In the genomic region with DNA sequence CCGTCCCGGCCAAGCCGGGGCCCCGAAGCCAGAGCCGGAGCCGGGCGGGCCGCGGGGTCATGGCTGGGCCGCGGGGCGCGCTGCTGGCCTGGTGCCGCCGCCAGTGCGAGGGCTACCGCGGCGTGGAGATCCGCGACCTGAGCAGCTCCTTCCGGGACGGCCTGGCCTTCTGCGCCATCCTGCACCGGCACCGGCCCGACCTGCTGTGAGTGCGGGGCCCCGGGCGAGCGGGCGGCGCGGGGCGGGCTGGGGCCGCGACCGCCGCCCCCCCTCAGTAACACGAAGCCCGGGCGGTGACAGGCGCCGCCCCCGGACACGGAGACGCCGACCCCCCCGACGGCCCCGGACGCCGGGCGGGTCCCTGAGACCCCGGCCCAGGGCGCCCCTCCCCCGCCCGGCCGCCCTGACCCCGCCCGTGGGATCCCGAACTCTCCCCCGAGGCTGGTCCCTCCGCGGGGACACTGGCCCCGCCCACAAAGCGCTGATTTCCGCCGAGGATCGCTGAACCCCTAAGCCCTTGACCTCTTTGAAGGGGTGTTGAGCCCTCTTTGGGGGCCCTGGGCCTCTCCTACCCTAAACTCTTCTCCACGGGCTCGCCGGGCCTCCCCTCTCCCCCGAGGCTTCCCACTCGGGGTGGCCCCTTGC, we compare ENCODE assay signal across 6 cellular contexts. TPM values are rescaled to one million over a fixed set of nuclear protein-coding genes. Genes with fewer than 3 reads are reported as not detected.
DNase-seq lines count a peak whose midpoint lies in the region; ATAC-seq, FAIRE-seq and TF ChIP-seq lines count a peak whose summit lies in the region.

No MANE protein-coding gene starts in this region.

- no peak for TF ChIP-seq EP300 in A549 (IDR thresholded peaks at IDR 0.05)

- H3K4me1 ChIP-seq in A549, result peaks cover 28% of the 10 kb centered on the region

- FAIRE-seq in A549 (lab: Jason Lieb, UNC), result no peak

- POLR2A ChIA-PET in A549 (lab: Yijun Ruan, JAX), result interaction anchor here (0.6 to 1.6 kb wide), 5 partner anchors 10 to 145 kb away, joined by 3 to 9 read pairs (median 7); a partner anchor contains a TSS

- peak; percentile 3; the same call in 2 of the 3 replicates for TF ChIP-seq CTCF in A549 (IDR thresholded peaks at IDR 0.05)
- TF ChIP-seq CTCF in WERI-Rb-1 (IDR thresholded peaks at IDR 0.05; ENCODE audit: low read depth, low read length), result no peak
- no peak for TF ChIP-seq CTCF in fibroblast of villous mesenchyme (IDR thresholded peaks at IDR 0.05; ENCODE audit: insufficient read depth, low read depth, low read length)

- H3K27ac ChIP-seq in A549 (peak overlapping the region; percentile 99), WERI-Rb-1 (0 out of 2 replicates have a peak overlapping the region, but pooled peaks have one; percentile 35)

- H3K4me3 ChIP-seq in A549, result peak overlapping the region; percentile 95
- peak overlapping the region; percentile 54 for H3K4me3 ChIP-seq in WERI-Rb-1 (ENCODE audit: low read depth, low read length)
- peak overlapping the region; percentile 74 for H3K4me3 ChIP-seq in fibroblast of villous mesenchyme (ENCODE audit: low read depth, low read length)

- DNase-seq in A549 (ENCODE audit: low read depth in 1 of 2, low spot score in 1 of 2), result no peak
- no peak for DNase-seq in WERI-Rb-1
- DNase-seq in fibroblast of villous mesenchyme (ENCODE audit: low read depth), result no peak
- DNase-seq in stimulated activated naive CD4-positive, alpha-beta T cell treated with Interleukin-2 at 50 U/mL for 16 hours (lab: John Stamatoyannopoulos, UW), result peak; percentile 18

- no peaks in the 10 kb centered on the region for H3K9me3 ChIP-seq in A549
- H3K9me3 ChIP-seq in WERI-Rb-1 (ENCODE audit: severe bottlenecking), result no peaks in the 10 kb centered on the region

- no CpG with 5 or more reads among the region's 75 CpGs for WGBS in A549 (ENCODE audit: missing lambda C conversion rate)

- TF ChIP-seq RAD21 in A549 (conservative IDR thresholded peaks at IDR 0.05 in 1 of 2, IDR thresholded peaks at IDR 0.05 in 1 of 2), result no peak

- ATAC-seq in A549 (peak in 1 of 2 experiments; percentile 26; a peak in 3 of 6 replicates), GM21723 (IDR thresholded peaks at IDR 0.05; ENCODE audit: unreplicated experiment) (peak; percentile 19), HG03095 (IDR thresholded peaks at IDR 0.05; ENCODE audit: unreplicated experiment) (no peak)

- H3K36me3 ChIP-seq in WERI-Rb-1, result no peaks in the 10 kb centered on the region

- TF ChIP-seq POLR2A in A549 (IDR thresholded peaks at IDR 0.05; ENCODE audit: low read length), result peak; percentile 2; the same call in 1 of the 2 replicates

- CTCF ChIA-PET in A549 (lab: Yijun Ruan, JAX), result interaction anchor here (0.6 to 2.9 kb wide), 16 partner anchors 8 to 299 kb away, joined by 3 to 20 read pairs (median 5); a partner anchor contains a TSS

- H3K4me2 ChIP-seq in A549, result peak overlapping the region; percentile 98

- no peaks in the 10 kb centered on the region for H3K27me3 ChIP-seq in WERI-Rb-1 (ENCODE audit: insufficient read depth, low read depth, severe bottlenecking)

TF ChIP-seq in A549, 52 proteins besides CTCF, POLR2A, EP300 and RAD21:
- TF ChIP-seq, protein P1, sequence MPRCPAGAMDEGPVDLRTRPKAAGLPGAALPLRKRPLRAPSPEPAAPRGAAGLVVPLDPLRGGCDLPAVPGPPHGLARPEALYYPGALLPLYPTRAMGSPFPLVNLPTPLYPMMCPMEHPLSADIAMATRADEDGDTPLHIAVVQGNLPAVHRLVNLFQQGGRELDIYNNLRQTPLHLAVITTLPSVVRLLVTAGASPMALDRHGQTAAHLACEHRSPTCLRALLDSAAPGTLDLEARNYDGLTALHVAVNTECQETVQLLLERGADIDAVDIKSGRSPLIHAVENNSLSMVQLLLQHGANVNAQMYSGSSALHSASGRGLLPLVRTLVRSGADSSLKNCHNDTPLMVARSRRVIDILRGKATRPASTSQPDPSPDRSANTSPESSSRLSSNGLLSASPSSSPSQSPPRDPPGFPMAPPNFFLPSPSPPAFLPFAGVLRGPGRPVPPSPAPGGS (IDR thresholded peaks at IDR 0.05), result peak; percentile 17; the same call in 1 of the 3 replicates
- TF ChIP-seq, protein P2, sequence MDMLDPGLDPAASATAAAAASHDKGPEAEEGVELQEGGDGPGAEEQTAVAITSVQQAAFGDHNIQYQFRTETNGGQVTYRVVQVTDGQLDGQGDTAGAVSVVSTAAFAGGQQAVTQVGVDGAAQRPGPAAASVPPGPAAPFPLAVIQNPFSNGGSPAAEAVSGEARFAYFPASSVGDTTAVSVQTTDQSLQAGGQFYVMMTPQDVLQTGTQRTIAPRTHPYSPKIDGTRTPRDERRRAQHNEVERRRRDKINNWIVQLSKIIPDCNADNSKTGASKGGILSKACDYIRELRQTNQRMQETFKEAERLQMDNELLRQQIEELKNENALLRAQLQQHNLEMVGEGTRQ (IDR thresholded peaks at IDR 0.05), result no peak
- peak in 1 of 2 experiments; percentile 29; a peak in 1 of 5 replicates for TF ChIP-seq JUN (IDR thresholded peaks at IDR 0.05)

RNA-seq across cellular contexts. Expression of a gene that starts 0.4 kb away (rescaled TPM):
- polyA plus RNA-seq in A549 (2011; rRNA removed), result 10.4 and 11.1 TPM in 2 replicates
- polyA plus RNA-seq in A549 (2012; cell fraction: cytosol; rRNA removed), result 8.1 and 13.2 TPM in 2 replicates
- polyA plus RNA-seq in A549 (2012; cell fraction: nucleus; rRNA removed), result 18.0 and 23.4 TPM in 2 replicates
- polyA plus RNA-seq in A549 (2017; fragmentation: RNase III; extraction: RNeasy Plus Mini Kit Qiagen cat#74134 plus additional on column Dnase treatment), result 16.1 to 19.0 TPM (median 18.6 TPM) in 3 replicates
- polyA minus RNA-seq in A549 (2011; rRNA and poly(A)+ RNA removed), result 18.0 and 19.1 TPM in 2 replicates
- total RNA-seq in fibroblast of villous mesenchyme, result 39.3 and 47.9 TPM in 2 replicates

RNA-seq across cellular contexts. Expression of a gene that starts 46.9 kb away (rescaled TPM):
- polyA plus RNA-seq in A549 (2011; rRNA removed) (0.49 and 0.52 TPM in 2 replicates), A549 (2017; fragmentation: RNase III; extraction: RNeasy Plus Mini Kit Qiagen cat#74134 plus additional on column Dnase treatment) (0.26 to 0.37 TPM (median 0.26 TPM) in 3 replicates)
- 0.28 and 0.35 TPM in 2 replicates for polyA plus RNA-seq in A549 (2012; cell fraction: cytosol; rRNA removed)
- polyA plus RNA-seq in A549 (2012; cell fraction: nucleus; rRNA removed), result 0.23 and 0.71 TPM in 2 replicates
- 0.33 and 0.49 TPM in 2 replicates for polyA minus RNA-seq in A549 (2011; rRNA and poly(A)+ RNA removed)
- total RNA-seq in fibroblast of villous mesenchyme, result 0.32 TPM in 1 of 2 replicates, not detected in the other

RNA-seq across cellular contexts. Expression of a gene that starts 47.0 kb away (rescaled TPM):
- polyA plus RNA-seq in A549 (2011; rRNA removed) (59.1 and 90.0 TPM in 2 replicates), A549 (2017; fragmentation: RNase III; extraction: RNeasy Plus Mini Kit Qiagen cat#74134 plus additional on column Dnase treatment) (180 to 194 TPM (median 183 TPM) in 3 replicates)
- 193 and 287 TPM in 2 replicates for polyA plus RNA-seq in A549 (2012; cell fraction: cytosol; rRNA removed)
- polyA plus RNA-seq in A549 (2012; cell fraction: nucleus; rRNA removed), result 77.2 and 81.6 TPM in 2 replicates
- polyA minus RNA-seq in A549 (2011; rRNA and poly(A)+ RNA removed), result 20.3 and 21.3 TPM in 2 replicates
- total RNA-seq in fibroblast of villous mesenchyme, result 28.9 and 34.5 TPM in 2 replicates

RNA-seq across cellular contexts. Expression of a gene that starts 57.3 kb away (rescaled TPM):
- 423 and 493 TPM in 2 replicates for polyA plus RNA-seq in A549 (2011; rRNA removed)
- 206 and 272 TPM in 2 replicates for polyA plus RNA-seq in A549 (2012; cell fraction: cytosol; rRNA removed)
- polyA plus RNA-seq in A549 (2012; cell fraction: nucleus; rRNA removed), result 133 and 171 TPM in 2 replicates
- 212 to 222 TPM (median 218 TPM) in 3 replicates for polyA plus RNA-seq in A549 (2017; fragmentation: RNase III; extraction: RNeasy Plus Mini Kit Qiagen cat#74134 plus additional on column Dnase treatment)
- 412 and 554 TPM in 2 replicates for polyA minus RNA-seq in A549 (2011; rRNA and poly(A)+ RNA removed)
- 230 and 285 TPM in 2 replicates for total RNA-seq in fibroblast of villous mesenchyme
